11 cellular contexts compared by ENCODE assay signal in genomic region chr10:110783509-110784103, GRCh38.
DNase-seq lines count a peak whose midpoint lies in the region; ATAC-seq and TF ChIP-seq lines count a peak whose summit lies in the region.
"Had no signal": no experiment of that assay in that cellular context is flagged by ENCODE, and none has a peak within 500 bp of the region (broad histone marks: within the 10 kb centered on the region; RNA-seq: fewer than 3 reads in every experiment).

No MANE protein-coding gene starts in this region.

- 68% methylated on average over 7 of the region's 7 CpGs for WGBS in suprapubic skin

- no peaks in the 10 kb centered on the region for H3K27me3 ChIP-seq in suprapubic skin

- POLR2A ChIA-PET in T-cell (lab: Charles Lee) = no interaction called here

- H3K4me1 Mint-ChIP-seq in T-cell = peaks cover 34 to 48% (median 35%) of the 10 kb centered on the region in 3 donors
- H3K4me1 Mint-ChIP-seq in activated T-cell treated with anti-CD3 and anti-CD28 coated beads, Interleukin-2, amount 50 U/mL, for 4 hours (ENCODE audit: low read depth) = peaks cover 26% of the 10 kb centered on the region
- H3K4me1 Mint-ChIP-seq in HFFc6 (ENCODE audit: low read depth) = peaks cover 7% of the 10 kb centered on the region; the same call in 1 of the 2 replicates
- H3K4me1 Mint-ChIP-seq: activated B cell treated with CpG ODN at 0.5 μM for 24 hours had no signal

- H3K4me1 ChIP-seq in suprapubic skin = peaks cover 10% of the 10 kb centered on the region

- no peaks in the 10 kb centered on the region for H3K27me3 Mint-ChIP-seq in T-cell
- no peaks in the 10 kb centered on the region for H3K27me3 Mint-ChIP-seq in activated T-cell treated with anti-CD3 and anti-CD28 coated beads, Interleukin-2, amount 50 U/mL, for 4 hours (ENCODE audit: low read depth)
- H3K27me3 Mint-ChIP-seq in HFFc6 (ENCODE audit: insufficient read depth) = peaks cover 58% of the 10 kb centered on the region

- no peak for TF ChIP-seq EP300 in suprapubic skin (IDR thresholded peaks at IDR 0.05)

- H3K4me3 ChIP-seq in suprapubic skin = no peak overlapping the region

- H3K9me3 Mint-ChIP-seq in T-cell (no peaks in the 10 kb centered on the region), HFFc6 (no peaks in the 10 kb centered on the region)
- H3K9me3 Mint-ChIP-seq in activated T-cell treated with anti-CD3 and anti-CD28 coated beads, Interleukin-2, amount 50 U/mL, for 4 hours = no peaks in the 10 kb centered on the region
- H3K9me3 Mint-ChIP-seq: activated B cell treated with CpG ODN at 0.5 μM for 24 hours had no signal

- H3K36me3 ChIP-seq in suprapubic skin = no peaks in the 10 kb centered on the region

- peak; percentile 82 to 95 (median 86) for ATAC-seq in T-cell (replicated peaks in 1 of 4)
- ATAC-seq in activated T-cell treated with anti-CD3 and anti-CD28 coated beads, Interleukin-2, amount 50 U/mL, for 4 hours = peak; percentile 58 to 77
- ATAC-seq in GM18870 (IDR thresholded peaks at IDR 0.05; ENCODE audit: unreplicated experiment) = no peak
- no peak for ATAC-seq in left lobe of liver

- H3K9me3 ChIP-seq in suprapubic skin = no peaks in the 10 kb centered on the region

- no peak for TF ChIP-seq POLR2A in suprapubic skin (IDR thresholded peaks at IDR 0.05)

- no peak overlapping the region for H3K27ac ChIP-seq in suprapubic skin

- H3K4me3 Mint-ChIP-seq in T-cell = peak overlapping the region in 2 of 3 donors; percentile 10 to 56
- H3K4me3 Mint-ChIP-seq in activated T-cell treated with anti-CD3 and anti-CD28 coated beads, Interleukin-2, amount 50 U/mL, for 4 hours = no peak overlapping the region
- no peak overlapping the region for H3K4me3 Mint-ChIP-seq in HFFc6
- H3K4me3 Mint-ChIP-seq: activated B cell treated with CpG ODN at 0.5 μM for 24 hours had no signal

- CTCF ChIA-PET in T-cell (lab: Charles Lee) = interaction anchor here in 1 of 2 donors (1.2 kb wide), 1 partner anchor 19 kb away, joined by 4 read pairs; no protein-coding TSS in a partner anchor

- H3K36me3 Mint-ChIP-seq in T-cell (no peaks in the 10 kb centered on the region), HFFc6 (ENCODE audit: low read depth) (no peaks in the 10 kb centered on the region)
- no peaks in the 10 kb centered on the region for H3K36me3 Mint-ChIP-seq in activated T-cell treated with anti-CD3 and anti-CD28 coated beads, Interleukin-2, amount 50 U/mL, for 4 hours (ENCODE audit: insufficient read depth)

- H3K27ac Mint-ChIP-seq in T-cell (peak overlapping the region; percentile 90 to 94), HFFc6 (no peak overlapping the region)
- H3K27ac Mint-ChIP-seq: activated B cell treated with CpG ODN at 0.5 μM for 24 hours had no signal

- DNase-seq in T-cell = peak; percentile 31 to 92 (median 80)
- DNase-seq in activated T-cell treated with anti-CD3 and anti-CD28 coated beads, Interleukin-2, amount 50 U/mL, for 4 hours = peak; percentile 79
- peak; percentile 21 for DNase-seq in hepatic stellate cell (ENCODE audit: low spot score)
- peak; percentile 32 for DNase-seq in stimulated activated CD8-positive, alpha-beta memory T cell treated with anti-CD3 and anti-CD28 coated beads, Interleukin-15, amount 100 ng/mL, for 1 hour (ENCODE audit: low read depth)
- DNase-seq in HFFc6 = no peak
- DNase-seq in left lobe of liver (ENCODE audit: low spot score) = no peak
- no peak for DNase-seq in suprapubic skin (ENCODE audit: low spot score in 2 of 2)
- DNase-seq: activated B cell treated with CpG ODN at 0.5 μM for 24 hours, hippocampal formation, NCI-H1436 treated with DMSO at 0.1 percent for 48 hours had no signal

- TF ChIP-seq CTCF in HFFc6 (IDR thresholded peaks at IDR 0.05) (no peak), suprapubic skin (IDR thresholded peaks at IDR 0.05) (no peak)

Comparison
In these comparisons a context has a peak if more than half of its experiments do, and no peak if none do; other contexts are left out.
1. ATAC-seq: peak in T-cell (4 of 4) and activated T-cell treated with anti-CD3 and anti-CD28 coated beads, Interleukin-2, amount 50 U/mL, for 4 hours (2 of 2); none in GM18870 (single experiment) and left lobe of liver (single experiment).
2. DNase-seq: peak in T-cell (34 of 34), activated T-cell treated with anti-CD3 and anti-CD28 coated beads, Interleukin-2, amount 50 U/mL, for 4 hours (single experiment), hepatic stellate cell (single experiment) and stimulated activated CD8-positive, alpha-beta memory T cell treated with anti-CD3 and anti-CD28 coated beads, Interleukin-15, amount 100 ng/mL, for 1 hour (single experiment); none in HFFc6 (single experiment), left lobe of liver (single experiment) and suprapubic skin (0 of 2).
3. H3K4me3 Mint-ChIP-seq: peak in T-cell (2 of 3); none in activated T-cell treated with anti-CD3 and anti-CD28 coated beads, Interleukin-2, amount 50 U/mL, for 4 hours (single experiment) and HFFc6 (single experiment).